ENCODE assay signal across 24 cellular contexts in genomic region chr3:38254872-38255271, GRCh38. TPM values are rescaled to one million over a fixed set of nuclear protein-coding genes. Genes with fewer than 3 reads are reported as not detected.
"Had no signal": no experiment of that assay in that cellular context is flagged by ENCODE, and none has a peak within 500 bp of the region (broad histone marks: within the 10 kb centered on the region; RNA-seq: fewer than 3 reads in every experiment).

No MANE protein-coding gene starts in this region.

- H3K4me3 Mint-ChIP-seq: activated CD4-positive, alpha-beta T cell treated with anti-CD3 and anti-CD28 coated beads, Interleukin-2, amount 10 ng/mL, durations not matched to agents 7 days and 5 days; activated CD8-positive, alpha-beta T cell treated with anti-CD3 and anti-CD28 coated beads, Interleukin-2, amount 10 ng/mL, durations not matched to agents 7 days and 5 days; activated naive CD4-positive, alpha-beta T cell treated with anti-CD3 and anti-CD28 coated beads, Interleukin-2, amount 50 U/mL, for 24 hours; natural killer cell treated with Interleukin-12 subunit alpha and Interleukin-12 subunit beta and Interleukin-15 and Interleukin-18, amount 100 ng/mL, for 72 hours; type B pancreatic cell had no signal

- ATAC-seq: activated CD8-positive, alpha-beta T cell treated with anti-CD3 and anti-CD28 coated beads, Interleukin-2, amount 10 ng/mL, durations not matched to agents 7 days and 5 days; mucosa of descending colon; SK-N-SH treated with all-trans-retinoic acid at 6 μM for 48 hours had no signal

- H3K4me1 ChIP-seq: esophagus squamous epithelium, right atrium auricular region, uterus had no signal

- H3K27ac ChIP-seq: epithelial cell of prostate, esophagus squamous epithelium, left ventricle myocardium inferior, right atrium auricular region, uterus had no signal

- FAIRE-seq: bronchial epithelial cell, colon, endometrium, frontal cortex had no signal

- H3K36me3 ChIP-seq: uterus had no signal

- H3K27me3 ChIP-seq: esophagus squamous epithelium, right atrium auricular region, uterus had no signal

- H3K4me2 ChIP-seq: smooth muscle cell had no signal

- H3K4me3 ChIP-seq: esophagus squamous epithelium, left ventricle myocardium inferior, lung, mucosa of descending colon, right atrium auricular region, smooth muscle cell, uterus had no signal

- DNase-seq: activated CD4-positive, alpha-beta T cell treated with anti-CD3 and anti-CD28 coated beads, Interleukin-2, amount 10 ng/mL, durations not matched to agents 7 days and 5 days; activated CD8-positive, alpha-beta T cell treated with anti-CD3 and anti-CD28 coated beads, Interleukin-2, amount 10 ng/mL, durations not matched to agents 7 days and 5 days; activated gamma-delta T cell treated with Interleukin-2 at 50 U/mL for 16 hours; effector CD8-positive, alpha-beta T cell; esophagus squamous epithelium; left ventricle myocardium inferior; mucosa of descending colon; stimulated activated naive CD4-positive, alpha-beta T cell treated with Interleukin-2 at 50 U/mL for 16 hours; substantia nigra; T-helper 2 cell; uterus had no signal

- H3K27ac Mint-ChIP-seq: activated CD4-positive, alpha-beta T cell treated with anti-CD3 and anti-CD28 coated beads, Interleukin-2, amount 10 ng/mL, durations not matched to agents 7 days and 5 days; activated CD8-positive, alpha-beta T cell treated with anti-CD3 and anti-CD28 coated beads, Interleukin-2, amount 10 ng/mL, durations not matched to agents 7 days and 5 days; activated naive CD4-positive, alpha-beta T cell treated with anti-CD3 and anti-CD28 coated beads, Interleukin-2, amount 50 U/mL, for 24 hours; natural killer cell treated with Interleukin-12 subunit alpha and Interleukin-12 subunit beta and Interleukin-15 and Interleukin-18, amount 100 ng/mL, for 72 hours; type B pancreatic cell had no signal

- H3K9me3 ChIP-seq: esophagus squamous epithelium, left ventricle myocardium inferior, mucosa of descending colon, right atrium auricular region, uterus had no signal

- H3K9me3 Mint-ChIP-seq: activated CD4-positive, alpha-beta T cell treated with anti-CD3 and anti-CD28 coated beads, Interleukin-2, amount 10 ng/mL, durations not matched to agents 7 days and 5 days; activated naive CD4-positive, alpha-beta T cell treated with anti-CD3 and anti-CD28 coated beads, Interleukin-2, amount 50 U/mL, for 24 hours; natural killer cell treated with Interleukin-12 subunit alpha and Interleukin-12 subunit beta and Interleukin-15 and Interleukin-18, amount 100 ng/mL, for 72 hours; type B pancreatic cell had no signal

- H3K27me3 Mint-ChIP-seq: activated CD4-positive, alpha-beta T cell treated with anti-CD3 and anti-CD28 coated beads, Interleukin-2, amount 10 ng/mL, durations not matched to agents 7 days and 5 days; activated naive CD4-positive, alpha-beta T cell treated with anti-CD3 and anti-CD28 coated beads, Interleukin-2, amount 50 U/mL, for 24 hours; natural killer cell treated with Interleukin-12 subunit alpha and Interleukin-12 subunit beta and Interleukin-15 and Interleukin-18, amount 100 ng/mL, for 72 hours; type B pancreatic cell had no signal

RNA-seq across cellular contexts. Expression of gene SLC22A13, which starts 10.7 kb away (rescaled TPM):
- total RNA-seq: left ventricle myocardium inferior, right atrium auricular region had no signal
- polyA plus RNA-seq: smooth muscle cell had no signal

RNA-seq across cellular contexts. Expression of gene SLC22A14, which starts 27.2 kb away (rescaled TPM):
- total RNA-seq: activated CD4-positive, alpha-beta T cell treated with anti-CD3 and anti-CD28 coated beads, Interleukin-2, amount 10 ng/mL, durations not matched to agents 7 days and 5 days; activated CD8-positive, alpha-beta T cell treated with anti-CD3 and anti-CD28 coated beads, Interleukin-2, amount 10 ng/mL, durations not matched to agents 7 days and 5 days; dermis microvascular lymphatic vessel endothelial cell; left ventricle myocardium inferior; lung; right atrium auricular region had no signal
